19 cellular contexts compared by ENCODE assay signal in the genomic region with DNA sequence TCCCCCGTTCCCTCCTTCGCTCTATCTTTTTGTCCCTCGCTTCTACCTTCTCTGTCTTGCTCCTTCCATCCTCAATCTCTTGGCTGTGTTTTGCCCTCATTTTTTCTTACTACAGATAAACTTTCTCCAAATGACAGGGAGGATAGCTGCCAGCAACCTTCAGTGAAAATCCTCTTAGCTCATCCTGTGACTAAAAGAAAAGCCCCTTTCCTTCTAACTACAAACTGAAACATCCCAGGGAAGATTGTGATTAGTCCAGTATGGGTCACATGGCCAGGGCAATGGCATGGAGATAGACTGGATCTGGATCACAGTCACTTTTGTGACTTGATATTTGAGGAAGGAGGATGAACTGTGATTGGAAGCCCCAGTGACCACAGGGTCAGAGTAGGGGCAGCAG. TPM values are rescaled to one million over a fixed set of nuclear protein-coding genes. Genes with fewer than 3 reads are reported as not detected.
A peak's percentile ranks its signal among the peaks of the same experiment; 100 is the strongest.
DNase-seq lines count a peak whose midpoint lies in the region; ATAC-seq and TF ChIP-seq lines count a peak whose summit lies in the region.
"Had no signal": no experiment of that assay in that cellular context is flagged by ENCODE, and none has a peak within 500 bp of the region (broad histone marks: within the 10 kb centered on the region; RNA-seq: fewer than 3 reads in every experiment).

No MANE protein-coding gene starts in this region.

- H3K9me3 Mint-ChIP-seq in activated T-cell treated with anti-CD3 and anti-CD28 coated beads, Interleukin-2, amount 50 U/mL, for 72 hours = no peaks in the 10 kb centered on the region
- no peaks in the 10 kb centered on the region for H3K9me3 Mint-ChIP-seq in activated T-helper 17 cell treated with anti-CD3 and anti-CD28 coated beads, Interleukin-2, amount 50 U/mL, for 72 hours
- no peaks in the 10 kb centered on the region for H3K9me3 Mint-ChIP-seq in stimulated activated naive CD8-positive, alpha-beta T cell treated with anti-CD3 and anti-CD28 coated beads, Interleukin-15, amount 100 ng/mL, for 72 hours
- H3K9me3 Mint-ChIP-seq: central memory CD8-positive, alpha-beta T cell; neural crest cell had no signal

- TF ChIP-seq POLR2A in gastroesophageal sphincter (IDR thresholded peaks at IDR 0.05) (no peak), GM18505 (IDR thresholded peaks at IDR 0.05; ENCODE audit: borderline replicate concordance, extremely low read depth, insufficient read depth, insufficient read length) (no peak)

- H3K4me3 Mint-ChIP-seq in activated T-cell treated with anti-CD3 and anti-CD28 coated beads, Interleukin-2, amount 50 U/mL, for 72 hours = peak overlapping the region; percentile 18 to 53
- no peak overlapping the region for H3K4me3 Mint-ChIP-seq in activated T-helper 17 cell treated with anti-CD3 and anti-CD28 coated beads, Interleukin-2, amount 50 U/mL, for 72 hours
- no peak overlapping the region for H3K4me3 Mint-ChIP-seq in stimulated activated naive CD8-positive, alpha-beta T cell treated with anti-CD3 and anti-CD28 coated beads, Interleukin-15, amount 100 ng/mL, for 72 hours
- H3K4me3 Mint-ChIP-seq: activated naive CD8-positive, alpha-beta T cell treated with anti-CD3 and anti-CD28 coated beads, Interleukin-2, amount 10 ng/mL, durations not matched to agents 7 days and 5 days; central memory CD8-positive, alpha-beta T cell; neural crest cell had no signal

- peak overlapping the region; percentile 39 for H3K27ac Mint-ChIP-seq in activated T-cell treated with anti-CD3 and anti-CD28 coated beads, Interleukin-2, amount 50 U/mL, for 72 hours
- H3K27ac Mint-ChIP-seq in activated T-helper 17 cell treated with anti-CD3 and anti-CD28 coated beads, Interleukin-2, amount 50 U/mL, for 72 hours = peak overlapping the region; percentile 9
- H3K27ac Mint-ChIP-seq in stimulated activated naive CD8-positive, alpha-beta T cell treated with anti-CD3 and anti-CD28 coated beads, Interleukin-15, amount 100 ng/mL, for 72 hours = no peak overlapping the region
- H3K27ac Mint-ChIP-seq: activated naive CD8-positive, alpha-beta T cell treated with anti-CD3 and anti-CD28 coated beads, Interleukin-2, amount 10 ng/mL, durations not matched to agents 7 days and 5 days had no signal

- TF ChIP-seq CTCF in gastroesophageal sphincter (IDR thresholded peaks at IDR 0.05) = no peak

- no peak overlapping the region for H3K4me3 ChIP-seq in gastroesophageal sphincter
- H3K4me3 ChIP-seq: BLaER1, SJCRH30, spleen had no signal

- H3K27me3 Mint-ChIP-seq in activated T-cell treated with anti-CD3 and anti-CD28 coated beads, Interleukin-2, amount 50 U/mL, for 72 hours (ENCODE audit: low read depth) = no peaks in the 10 kb centered on the region
- peaks cover under 1% of the 10 kb centered on the region for H3K27me3 Mint-ChIP-seq in activated T-helper 17 cell treated with anti-CD3 and anti-CD28 coated beads, Interleukin-2, amount 50 U/mL, for 72 hours
- no peaks in the 10 kb centered on the region for H3K27me3 Mint-ChIP-seq in stimulated activated naive CD8-positive, alpha-beta T cell treated with anti-CD3 and anti-CD28 coated beads, Interleukin-15, amount 100 ng/mL, for 72 hours

- TF ChIP-seq EP300 in gastroesophageal sphincter (IDR thresholded peaks at IDR 0.05) = no peak

- H3K36me3 Mint-ChIP-seq in activated T-cell treated with anti-CD3 and anti-CD28 coated beads, Interleukin-2, amount 50 U/mL, for 72 hours (ENCODE audit: insufficient read depth in 2 of 2) = no peaks in the 10 kb centered on the region
- H3K36me3 Mint-ChIP-seq in activated T-helper 17 cell treated with anti-CD3 and anti-CD28 coated beads, Interleukin-2, amount 50 U/mL, for 72 hours (ENCODE audit: low read depth) = no peaks in the 10 kb centered on the region
- H3K36me3 Mint-ChIP-seq: activated naive CD8-positive, alpha-beta T cell treated with anti-CD3 and anti-CD28 coated beads, Interleukin-2, amount 10 ng/mL, durations not matched to agents 7 days and 5 days had no signal

- peaks cover 2 to 42% (median 24%) of the 10 kb centered on the region in 3 donors for H3K4me1 ChIP-seq in gastroesophageal sphincter
- H3K4me1 ChIP-seq: BLaER1, parathyroid adenoma, SJCRH30, spleen had no signal

- peak overlapping the region in 3 of 4 donors; percentile 3 to 52 (median 38) for H3K27ac ChIP-seq in gastroesophageal sphincter
- H3K27ac ChIP-seq: BLaER1, parathyroid adenoma, SJCRH30, spleen had no signal

- peaks cover 24% of the 10 kb centered on the region for H3K4me1 Mint-ChIP-seq in activated T-cell treated with anti-CD3 and anti-CD28 coated beads, Interleukin-2, amount 50 U/mL, for 72 hours (ENCODE audit: low read depth)
- H3K4me1 Mint-ChIP-seq in activated T-helper 17 cell treated with anti-CD3 and anti-CD28 coated beads, Interleukin-2, amount 50 U/mL, for 72 hours = peaks cover 21% of the 10 kb centered on the region
- peaks cover 27% of the 10 kb centered on the region for H3K4me1 Mint-ChIP-seq in stimulated activated naive CD8-positive, alpha-beta T cell treated with anti-CD3 and anti-CD28 coated beads, Interleukin-15, amount 100 ng/mL, for 72 hours
- H3K4me1 Mint-ChIP-seq: central memory CD8-positive, alpha-beta T cell; neural crest cell had no signal

- WGBS in gastroesophageal sphincter (ENCODE audit: low coverage in 1 of 2), 2 donors = 83 to 84% methylated on average over 3 of the region's 3 CpGs

- no peak for DNase-seq in activated T-cell treated with anti-CD3 and anti-CD28 coated beads, Interleukin-2, amount 50 U/mL, for 72 hours
- no peak for DNase-seq in activated T-cell treated with anti-CD3 and anti-CD28 coated beads for 4 hours
- no peak for DNase-seq in stimulated activated naive CD8-positive, alpha-beta T cell treated with anti-CD3 and anti-CD28 coated beads, Interleukin-15, amount 100 ng/mL, for 72 hours
- DNase-seq in CD1c-positive myeloid dendritic cell (ENCODE audit: extremely low spot score) = no peak
- no peak for DNase-seq in LoVo (ENCODE audit: low spot score)
- DNase-seq: activated naive CD8-positive, alpha-beta T cell treated with anti-CD3 and anti-CD28 coated beads, Interleukin-2, amount 10 ng/mL, durations not matched to agents 7 days and 5 days; NCI-H1105; NCI-H187 treated with DMSO at 0.1 percent for 48 hours; NCI-H524 treated with DMSO at 0.1 percent for 48 hours; SJCRH30; spleen had no signal

- H3K36me3 ChIP-seq in gastroesophageal sphincter = no peaks in the 10 kb centered on the region
- H3K36me3 ChIP-seq: BLaER1, SJCRH30, spleen had no signal

- H3K9me3 ChIP-seq in gastroesophageal sphincter = no peaks in the 10 kb centered on the region
- H3K9me3 ChIP-seq: BLaER1, SJCRH30, spleen had no signal

- ATAC-seq in activated T-cell treated with anti-CD3 and anti-CD28 coated beads, Interleukin-2, amount 50 U/mL, for 72 hours (replicated peaks in 1 of 2) = peak; percentile 36 to 62
- peak; percentile 58 for ATAC-seq in activated T-helper 17 cell treated with anti-CD3 and anti-CD28 coated beads, Interleukin-2, amount 50 U/mL, for 72 hours (replicated peaks)
- no peak for ATAC-seq in gastroesophageal sphincter
- ATAC-seq in stimulated activated naive CD8-positive, alpha-beta T cell treated with anti-CD3 and anti-CD28 coated beads, Interleukin-15, amount 100 ng/mL, for 72 hours = peak; percentile 48
- no peak for ATAC-seq in GM18505 (IDR thresholded peaks at IDR 0.05; ENCODE audit: unreplicated experiment)

- no peaks in the 10 kb centered on the region for H3K27me3 ChIP-seq in gastroesophageal sphincter
- H3K27me3 ChIP-seq: BLaER1, SJCRH30 had no signal

RNA-seq across cellular contexts. Expression of gene SPON1, which starts 10.4 kb away (rescaled TPM):
- under 1 TPM; 0.12 to 0.16 TPM for total RNA-seq in activated T-cell treated with anti-CD3 and anti-CD28 coated beads, Interleukin-2, amount 50 U/mL, for 72 hours
- under 1 TPM; 0.06 to 0.90 TPM for total RNA-seq in activated T-helper 17 cell treated with anti-CD3 and anti-CD28 coated beads, Interleukin-2, amount 50 U/mL, for 72 hours
- 100 to 1,000 TPM in 1 of 4 donors, 10 to 100 TPM in 3; 11.0 to 121 (median 64.6) TPM for total RNA-seq in gastroesophageal sphincter
- total RNA-seq: LHCN-M2, SJCRH30 had no signal

Comparison
In these comparisons a context has a peak if more than half of its experiments do, and no peak if none do; other contexts are left out.
1. ATAC-seq: peak in activated T-cell treated with anti-CD3 and anti-CD28 coated beads, Interleukin-2, amount 50 U/mL, for 72 hours (2 of 2), activated T-helper 17 cell treated with anti-CD3 and anti-CD28 coated beads, Interleukin-2, amount 50 U/mL, for 72 hours (single experiment) and stimulated activated naive CD8-positive, alpha-beta T cell treated with anti-CD3 and anti-CD28 coated beads, Interleukin-15, amount 100 ng/mL, for 72 hours (single experiment); none in gastroesophageal sphincter (single experiment) and GM18505 (single experiment).
2. H3K27ac Mint-ChIP-seq: peak in activated T-cell treated with anti-CD3 and anti-CD28 coated beads, Interleukin-2, amount 50 U/mL, for 72 hours (single experiment) and activated T-helper 17 cell treated with anti-CD3 and anti-CD28 coated beads, Interleukin-2, amount 50 U/mL, for 72 hours (single experiment); none in stimulated activated naive CD8-positive, alpha-beta T cell treated with anti-CD3 and anti-CD28 coated beads, Interleukin-15, amount 100 ng/mL, for 72 hours (0 of 2).
3. H3K4me3 Mint-ChIP-seq: peak in activated T-cell treated with anti-CD3 and anti-CD28 coated beads, Interleukin-2, amount 50 U/mL, for 72 hours (2 of 2); none in activated T-helper 17 cell treated with anti-CD3 and anti-CD28 coated beads, Interleukin-2, amount 50 U/mL, for 72 hours (single experiment) and stimulated activated naive CD8-positive, alpha-beta T cell treated with anti-CD3 and anti-CD28 coated beads, Interleukin-15, amount 100 ng/mL, for 72 hours (0 of 2).
4. RNA of gene SPON1, which starts 10.4 kb away (total RNA-seq): 11.0 to 121 TPM in gastroesophageal sphincter; 0.06 to 0.90 TPM in activated T-helper 17 cell treated with anti-CD3 and anti-CD28 coated beads, Interleukin-2, amount 50 U/mL, for 72 hours and 0.12 to 0.16 TPM in activated T-cell treated with anti-CD3 and anti-CD28 coated beads, Interleukin-2, amount 50 U/mL, for 72 hours; every median in the first group is over 4 times any median in the second.